Comparison of ENCODE assay signal across 8 cellular contexts in the genomic region with DNA sequence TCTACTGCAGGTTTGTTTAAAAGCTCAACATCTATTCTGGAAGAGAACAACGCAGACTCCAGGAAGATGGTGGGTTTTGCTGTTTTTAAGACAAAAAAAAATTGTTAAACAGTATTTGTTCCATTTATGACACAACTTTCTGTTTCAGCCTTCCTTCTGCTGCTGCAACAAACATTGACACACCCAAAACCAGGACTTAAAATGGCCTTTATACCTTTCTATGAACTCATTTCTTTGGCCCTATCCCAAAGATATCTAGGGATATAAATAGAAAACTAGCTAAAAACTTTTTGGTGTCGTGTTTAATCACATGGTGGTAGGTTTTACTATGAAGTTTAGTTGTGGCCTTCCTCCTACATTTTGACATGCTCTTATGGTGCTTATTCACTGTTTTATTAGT. TPM values are rescaled to one million over a fixed set of nuclear protein-coding genes. Genes with fewer than 3 reads are reported as not detected.
DNase-seq lines count a peak whose midpoint lies in the region; ATAC-seq and TF ChIP-seq lines count a peak whose summit lies in the region.

No MANE protein-coding gene starts in this region.

- TF ChIP-seq CTCF in breast epithelium (IDR thresholded peaks at IDR 0.05) (no peak), neutrophil (IDR thresholded peaks at IDR 0.05) (no peak)

- H3K4me1 ChIP-seq in breast epithelium, result no peaks in the 10 kb centered on the region
- H3K4me1 ChIP-seq in neutrophil (ENCODE audit: control insufficient read depth in 1 of 2, insufficient read depth in 1 of 2, low read depth in 1 of 2, low read length in 1 of 2), result peaks cover 50 to 52% of the 10 kb centered on the region in 2 experiments

- peak overlapping the region; percentile 43 to 73 (median 70) for H3K4me3 ChIP-seq in breast epithelium
- H3K4me3 ChIP-seq in neutrophil (ENCODE audit: low read depth in 1 of 2, low read length in 1 of 2), result peak overlapping the region; percentile 90 to 93

- no peak for TF ChIP-seq POLR2A in breast epithelium (IDR thresholded peaks at IDR 0.05)

- H3K27ac ChIP-seq in breast epithelium (peak overlapping the region; percentile 93 to 97), neutrophil (peak overlapping the region; percentile 86)

- no peaks in the 10 kb centered on the region for H3K27me3 ChIP-seq in breast epithelium
- no peaks in the 10 kb centered on the region for H3K27me3 ChIP-seq in neutrophil

- H3K9me3 ChIP-seq in breast epithelium, result no peaks in the 10 kb centered on the region
- H3K9me3 ChIP-seq in neutrophil, result no peaks in the 10 kb centered on the region

- ATAC-seq in GM18909 (IDR thresholded peaks at IDR 0.05; ENCODE audit: poor library complexity, unreplicated experiment), result peak; percentile 23
- peak; percentile 20 for ATAC-seq in HG03175 (IDR thresholded peaks at IDR 0.05; ENCODE audit: unreplicated experiment)

- DNase-seq in breast epithelium (ENCODE audit: low spot score in 2 of 2) (no peak), NCI-H1092 treated with DMSO at 0.1 percent for 48 hours (lab: John Stamatoyannopoulos, UW) (no peak), occipital lobe (lab: John Stamatoyannopoulos, UW) (no peak), RPMI8226 (no peak)
- no peak for DNase-seq in NK-92 treated with Interleukin-12 subunit alpha and Interleukin-12 subunit beta, amount 100 ng/mL, for 24 hours (lab: John Stamatoyannopoulos, UW)

- H3K36me3 ChIP-seq in breast epithelium (no peaks in the 10 kb centered on the region), neutrophil (no peaks in the 10 kb centered on the region)

- intact Hi-C loops in breast epithelium (cut with DNase I; ENCODE audit: low total_unique reads), result no loop called here

RNA-seq across cellular contexts. Expression of gene GALNT3, which starts 1.0 kb away (rescaled TPM):
- total RNA-seq in breast epithelium (10 to 100 TPM in 2 of 3 donors, 1 to 10 TPM in 1; 2.4 to 58.5 (median 36.7) TPM), occipital lobe (5.3 TPM)
